In genomic region chr11:124898711-124899110, GRCh38 we compare ENCODE assay signal across 1 cellular context.
TF ChIP-seq lines count a peak whose summit lies in the region.

No MANE protein-coding gene starts in this region.

TF ChIP-seq in HepG2, 621 proteins besides CTCF, POLR2A, EP300 and RAD21 (continued from another document and continues in another):
- TF ChIP-seq RERE (CRISPR knock-in tag; IDR thresholded peaks at IDR 0.05; ENCODE audit: low read depth) (no peak), MED1 (CRISPR knock-in tag; IDR thresholded peaks at IDR 0.05) (peak; percentile 84), GFI1 (CRISPR knock-in tag; IDR thresholded peaks at IDR 0.05; ENCODE audit: borderline replicate concordance) (peak; percentile 95), ETV6 (CRISPR knock-in tag; conservative IDR thresholded peaks at IDR 0.05) (peak; percentile 97), MBD4 (IDR thresholded peaks at IDR 0.05; ENCODE audit: borderline replicate concordance, low read length) (no peak), MEIS2 (CRISPR knock-in tag; IDR thresholded peaks at IDR 0.05) (peak; percentile 35; the same call in 1 of the 2 replicates), TSC22D2 (CRISPR knock-in tag; IDR thresholded peaks at IDR 0.05; ENCODE audit: borderline replicate concordance) (no peak), RBFOX2 (IDR thresholded peaks at IDR 0.05; ENCODE audit: low read depth, low read length) (no peak), ZNF572 (CRISPR knock-in tag; IDR thresholded peaks at IDR 0.05) (no peak), RNF219 (CRISPR knock-in tag; IDR thresholded peaks at IDR 0.05) (no peak), ZNF17 (CRISPR knock-in tag; IDR thresholded peaks at IDR 0.05) (no peak), CBX1 (IDR thresholded peaks at IDR 0.05; ENCODE audit: low read depth) (no peak), DNMT1 (CRISPR knock-in tag; IDR thresholded peaks at IDR 0.05) (no peak), FOSL1 (CRISPR knock-in tag; IDR thresholded peaks at IDR 0.05; ENCODE audit: borderline replicate concordance) (no peak), GLI4 (CRISPR knock-in tag; IDR thresholded peaks at IDR 0.05; ENCODE audit: borderline replicate concordance) (no peak), JUNB (CRISPR knock-in tag; IDR thresholded peaks at IDR 0.05; ENCODE audit: borderline replicate concordance) (no peak), ZNF205 (CRISPR knock-in tag; IDR thresholded peaks at IDR 0.05) (no peak), BATF2 (CRISPR knock-in tag; IDR thresholded peaks at IDR 0.05) (no peak), MXD4 (CRISPR knock-in tag; IDR thresholded peaks at IDR 0.05) (no peak), KAT7 (CRISPR knock-in tag; IDR thresholded peaks at IDR 0.05; ENCODE audit: borderline replicate concordance) (no peak), ZNF567 (CRISPR knock-in tag; IDR thresholded peaks at IDR 0.05; ENCODE audit: borderline replicate concordance) (no peak), ZNF691 (CRISPR knock-in tag; IDR thresholded peaks at IDR 0.05; ENCODE audit: borderline replicate concordance, low read depth) (0 out of 2 replicates have a peak, but pooled peaks have one; percentile 19), KLF9 (CRISPR knock-in tag; IDR thresholded peaks at IDR 0.05; ENCODE audit: low read depth) (no peak), ZNF331 (CRISPR knock-in tag; IDR thresholded peaks at IDR 0.05) (no peak), ELF4 (CRISPR knock-in tag; IDR thresholded peaks at IDR 0.05; ENCODE audit: borderline replicate concordance) (no peak), FUBP1 (CRISPR knock-in tag; IDR thresholded peaks at IDR 0.05; ENCODE audit: borderline replicate concordance) (no peak), POLR2AphosphoS5 (IDR thresholded peaks at IDR 0.05; ENCODE audit: low read depth, low read length) (no peak), ARID5B (CRISPR knock-in tag; IDR thresholded peaks at IDR 0.05) (peak; percentile 75), ZNF678 (CRISPR knock-in tag; IDR thresholded peaks at IDR 0.05) (no peak), ZNF414 (CRISPR knock-in tag; IDR thresholded peaks at IDR 0.05) (no peak), ZSCAN5A (CRISPR knock-in tag; IDR thresholded peaks at IDR 0.05; ENCODE audit: borderline replicate concordance) (no peak), ZNF569 (CRISPR knock-in tag; IDR thresholded peaks at IDR 0.05; ENCODE audit: borderline replicate concordance) (no peak), MZF1 (CRISPR knock-in tag; IDR thresholded peaks at IDR 0.05; ENCODE audit: borderline replicate concordance) (no peak), KDM5A (IDR thresholded peaks at IDR 0.05; ENCODE audit: borderline replicate concordance, low read length) (no peak), ZNF687 (CRISPR knock-in tag; IDR thresholded peaks at IDR 0.05) (peak; percentile 67), ELK4 (CRISPR knock-in tag; IDR thresholded peaks at IDR 0.05; ENCODE audit: borderline replicate concordance) (no peak), SMAD9 (CRISPR knock-in tag; IDR thresholded peaks at IDR 0.05) (no peak)
